ENCODE assay signal across 8 cellular contexts in genomic region chr11:64802370-64803162, GRCh38. TPM values are rescaled to one million over a fixed set of nuclear protein-coding genes. Genes with fewer than 3 reads are reported as not detected.
A peak's percentile ranks its signal among the peaks of the same experiment; 100 is the strongest.
DNase-seq lines count a peak whose midpoint lies in the region; ATAC-seq and TF ChIP-seq lines count a peak whose summit lies in the region.

No MANE protein-coding gene starts in this region.

- no peaks in the 10 kb centered on the region for H3K27me3 ChIP-seq in DND-41 (ENCODE audit: insufficient read depth, low read length, poor library complexity)
- no peaks in the 10 kb centered on the region for H3K27me3 ChIP-seq in muscle layer of duodenum (ENCODE audit: low read depth, low read length)

- peak overlapping the region; percentile 68 for H2AFZ ChIP-seq in DND-41 (ENCODE audit: low read depth, low read length)

- no peaks in the 10 kb centered on the region for H3K9me3 ChIP-seq in DND-41 (ENCODE audit: insufficient read depth, low read length, severe bottlenecking)
- H3K9me3 ChIP-seq in muscle layer of duodenum (ENCODE audit: control insufficient read depth in 1 of 2, low read length in 2 of 2), result no peaks in the 10 kb centered on the region

- ATAC-seq in DND-41 (ENCODE audit: insufficient read depth, low read depth), result no peak
- peak; percentile 25 for ATAC-seq in GM21723 (IDR thresholded peaks at IDR 0.05; ENCODE audit: unreplicated experiment)
- ATAC-seq in HG03460 (IDR thresholded peaks at IDR 0.05; ENCODE audit: unreplicated experiment), result no peak

- H3K36me3 ChIP-seq in DND-41 (ENCODE audit: insufficient read depth, low read length) (peaks cover 28% of the 10 kb centered on the region), muscle layer of duodenum (ENCODE audit: control insufficient read depth in 1 of 2, insufficient read depth in 2 of 2, low read length in 2 of 2) (peaks cover 2 to 29% of the 10 kb centered on the region in 2 donors), urinary bladder (ENCODE audit: insufficient read depth) (no peaks in the 10 kb centered on the region)

- DNase-seq in DND-41, result peak; percentile 17
- DNase-seq in RKO (ENCODE audit: low spot score), result peak; percentile 18
- peak in 5 of 61 donors; percentile 24 to 82 (median 58) for DNase-seq in caudate nucleus (lab: John Stamatoyannopoulos, UW)
- no peak for DNase-seq in OCI-M1 (lab: John Stamatoyannopoulos, UW)

- peak overlapping the region; percentile 75 for H3K4me2 ChIP-seq in DND-41 (ENCODE audit: insufficient read depth, low read length)

- H4K20me1 ChIP-seq in DND-41 (ENCODE audit: insufficient read depth, low read length), result 0 out of 2 replicates have a peak, but pooled peaks cover 6% of the 10 kb centered on the region

- H3K79me2 ChIP-seq in DND-41 (ENCODE audit: insufficient read depth, low read length), result no peaks in the 10 kb centered on the region

- H3K4me1 ChIP-seq in DND-41 (ENCODE audit: insufficient read depth, low read length), result peaks cover 41% of the 10 kb centered on the region
- H3K4me1 ChIP-seq in muscle layer of duodenum (ENCODE audit: control insufficient read depth in 1 of 2, insufficient read depth in 2 of 2, low read length in 2 of 2), result peaks cover 5 to 27% of the 10 kb centered on the region in 2 donors
- H3K4me1 ChIP-seq in urinary bladder (ENCODE audit: insufficient read depth), result no peaks in the 10 kb centered on the region

- H3K27ac ChIP-seq in DND-41 (ENCODE audit: low read length), result 0 out of 2 replicates have a peak overlapping the region, but pooled peaks have one; percentile 30
- peak overlapping the region; percentile 85 for H3K27ac ChIP-seq in caudate nucleus (ENCODE audit: low read depth, low read length)
- H3K27ac ChIP-seq in muscle layer of duodenum (ENCODE audit: low read length), result no peak overlapping the region
- peak overlapping the region; percentile 46 for H3K27ac ChIP-seq in urinary bladder (ENCODE audit: low read depth)

- TF ChIP-seq CTCF in DND-41 (IDR thresholded peaks at IDR 0.05; ENCODE audit: borderline replicate concordance, extremely low read depth, low read length, poor library complexity, severe bottlenecking), result no peak

- 11% methylated on average over 56 of the region's 56 CpGs for WGBS in urinary bladder

- H3K9ac ChIP-seq in DND-41 (ENCODE audit: low read depth, low read length), result peak overlapping the region; percentile 54

- H3K4me3 ChIP-seq in DND-41 (ENCODE audit: low read depth in 1 of 2, low read length in 2 of 2) (peak overlapping the region; percentile 18 to 62; a peak in 3 of 4 replicates), muscle layer of duodenum (ENCODE audit: low read depth in 1 of 2, low read length in 2 of 2) (peak overlapping the region; percentile 37 to 70), urinary bladder (ENCODE audit: low read depth, low read length) (peak overlapping the region; percentile 60)

RNA-seq across cellular contexts. Expression of gene MAP4K2, which starts 0.4 kb away (rescaled TPM):
- total RNA-seq in urinary bladder, result 11.7 TPM
- polyA plus RNA-seq in urinary bladder, result 13.9 TPM

RNA-seq across cellular contexts. Expression of gene MEN1, which starts 7.8 kb away (rescaled TPM):
- 11.3 TPM for total RNA-seq in urinary bladder
- 17.4 TPM for polyA plus RNA-seq in urinary bladder

RNA-seq across cellular contexts. Expression of gene SF1, which starts 24.2 kb away (rescaled TPM):
- total RNA-seq in urinary bladder, result 111 TPM
- polyA plus RNA-seq in urinary bladder, result 115 TPM

RNA-seq across cellular contexts. Expression of gene CDC42BPG, which starts 41.9 kb away (rescaled TPM):
- 4.3 TPM for total RNA-seq in urinary bladder
- polyA plus RNA-seq in urinary bladder, result 3.2 TPM

RNA-seq across cellular contexts. Expression of gene PYGM, which starts 42.8 kb away (rescaled TPM):
- 15.1 TPM for total RNA-seq in urinary bladder
- polyA plus RNA-seq in urinary bladder, result 33.6 TPM
